ENCODE assay signal across 1 cellular context in the genomic region with DNA sequence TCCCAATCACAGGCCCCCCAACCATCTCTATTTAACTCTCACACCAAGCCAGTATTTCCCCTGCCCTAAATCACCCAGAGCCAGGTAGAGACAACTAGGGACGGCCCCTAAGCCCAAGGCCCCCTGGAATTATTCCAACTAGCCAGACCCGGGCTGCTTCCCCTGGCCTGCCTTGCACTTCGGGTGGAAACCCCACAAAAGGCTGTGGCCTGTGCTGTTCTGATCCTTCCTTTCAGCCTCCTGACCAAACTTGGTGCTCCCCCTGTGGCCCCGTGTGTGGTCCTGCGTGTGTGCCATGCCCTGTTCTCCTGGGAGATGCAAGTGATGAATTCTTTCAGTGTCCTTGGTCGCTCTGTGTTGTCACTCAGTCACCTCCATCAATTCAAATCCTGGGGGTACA.
TF ChIP-seq lines count a peak whose summit lies in the region.

No MANE protein-coding gene starts in this region.

TF ChIP-seq in HepG2, 621 proteins besides CTCF, POLR2A, EP300 and RAD21:
- TF ChIP-seq HOXA7 (CRISPR knock-in tag; IDR thresholded peaks at IDR 0.05): no peak
- TF ChIP-seq, protein P1, sequence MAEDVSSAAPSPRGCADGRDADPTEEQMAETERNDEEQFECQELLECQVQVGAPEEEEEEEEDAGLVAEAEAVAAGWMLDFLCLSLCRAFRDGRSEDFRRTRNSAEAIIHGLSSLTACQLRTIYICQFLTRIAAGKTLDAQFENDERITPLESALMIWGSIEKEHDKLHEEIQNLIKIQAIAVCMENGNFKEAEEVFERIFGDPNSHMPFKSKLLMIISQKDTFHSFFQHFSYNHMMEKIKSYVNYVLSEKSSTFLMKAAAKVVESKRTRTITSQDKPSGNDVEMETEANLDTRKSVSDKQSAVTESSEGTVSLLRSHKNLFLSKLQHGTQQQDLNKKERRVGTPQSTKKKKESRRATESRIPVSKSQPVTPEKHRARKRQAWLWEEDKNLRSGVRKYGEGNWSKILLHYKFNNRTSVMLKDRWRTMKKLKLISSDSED (CRISPR knock-in tag; IDR thresholded peaks at IDR 0.05): no peak
- TF ChIP-seq THAP9 (CRISPR knock-in tag; IDR thresholded peaks at IDR 0.05; ENCODE audit: borderline replicate concordance): no peak
- TF ChIP-seq, protein P2, sequence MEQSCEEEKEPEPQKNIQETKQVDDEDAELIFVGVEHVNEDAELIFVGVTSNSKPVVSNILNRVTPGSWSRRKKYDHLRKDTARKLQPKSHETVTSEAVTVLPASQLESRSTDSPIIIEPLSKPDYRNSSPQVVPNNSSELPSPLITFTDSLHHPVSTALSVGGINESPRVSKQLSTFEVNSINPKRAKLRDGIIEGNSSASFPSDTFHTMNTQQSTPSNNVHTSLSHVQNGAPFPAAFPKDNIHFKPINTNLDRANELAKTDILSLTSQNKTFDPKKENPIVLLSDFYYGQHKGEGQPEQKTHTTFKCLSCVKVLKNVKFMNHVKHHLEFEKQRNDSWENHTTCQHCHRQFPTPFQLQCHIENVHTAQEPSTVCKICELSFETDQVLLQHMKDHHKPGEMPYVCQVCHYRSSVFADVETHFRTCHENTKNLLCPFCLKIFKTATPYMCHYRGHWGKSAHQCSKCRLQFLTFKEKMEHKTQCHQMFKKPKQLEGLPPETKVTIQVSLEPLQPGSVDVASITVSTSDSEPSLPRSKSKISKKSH (CRISPR knock-in tag; IDR thresholded peaks at IDR 0.05; ENCODE audit: borderline replicate concordance): no peak
- TF ChIP-seq ZNF121 (CRISPR knock-in tag; IDR thresholded peaks at IDR 0.05): no peak
- no peak for TF ChIP-seq ZNF468 (CRISPR knock-in tag; IDR thresholded peaks at IDR 0.05)
- no peak for TF ChIP-seq ZNF644 (CRISPR knock-in tag; IDR thresholded peaks at IDR 0.05; ENCODE audit: low read depth)
- no peak for TF ChIP-seq ZNF569 (CRISPR knock-in tag; IDR thresholded peaks at IDR 0.05; ENCODE audit: borderline replicate concordance)
- TF ChIP-seq ZBTB26 (CRISPR knock-in tag; IDR thresholded peaks at IDR 0.05; ENCODE audit: borderline replicate concordance): no peak
- TF ChIP-seq IRX3 (CRISPR knock-in tag; IDR thresholded peaks at IDR 0.05; ENCODE audit: borderline replicate concordance, low read depth): no peak
- TF ChIP-seq RXRB (CRISPR knock-in tag; IDR thresholded peaks at IDR 0.05; ENCODE audit: borderline replicate concordance): no peak
- no peak for TF ChIP-seq FOXP4 (CRISPR knock-in tag; IDR thresholded peaks at IDR 0.05)
- no peak for TF ChIP-seq FOXO1 (CRISPR knock-in tag; IDR thresholded peaks at IDR 0.05)
- TF ChIP-seq PBX3 (CRISPR knock-in tag; IDR thresholded peaks at IDR 0.05; ENCODE audit: borderline replicate concordance): no peak
- TF ChIP-seq ZSCAN22 (CRISPR knock-in tag; IDR thresholded peaks at IDR 0.05): no peak
- no peak for TF ChIP-seq ZNF619 (CRISPR knock-in tag; IDR thresholded peaks at IDR 0.05)
- TF ChIP-seq ZNF557 (CRISPR knock-in tag; IDR thresholded peaks at IDR 0.05): no peak
TF ChIP-seq in HepG2: peak in this region for 0.
